18 cellular contexts compared by ENCODE assay signal in genomic region chr22:47340851-47341436, GRCh38.
"Had no signal": no experiment of that assay in that cellular context is flagged by ENCODE, and none has a peak within 500 bp of the region (broad histone marks: within the 10 kb centered on the region; RNA-seq: fewer than 3 reads in every experiment).

No MANE protein-coding gene starts in this region.

- H3K36me3 Mint-ChIP-seq: type B pancreatic cell had no signal

- DNase-seq: activated CD4-positive, alpha-beta T cell treated with anti-CD3 and anti-CD28 coated beads, Interleukin-2, amount 50 U/mL, for 48 hours; activated naive CD4-positive, alpha-beta T cell treated with Interleukin-2 at 50 U/mL for 16 hours; anterior cingulate cortex; cerebellar nuclear complex; effector memory CD4-positive, alpha-beta T cell; head of caudate nucleus; kidney glomerular epithelial cell; mesendoderm; nucleus accumbens; sigmoid colon; stimulated activated CD4-positive, alpha-beta T cell treated with anti-CD3 and anti-CD28 coated beads, Interleukin-1b, Interleukin-23, amount 100 ng/mL, for 48 hours; stimulated activated naive CD8-positive, alpha-beta T cell treated with anti-CD3 and anti-CD28 coated beads, Interleukin-15, amount 100 ng/mL, for 72 hours had no signal

- H3K27ac ChIP-seq: breast epithelium, epithelial cell of prostate, sigmoid colon had no signal

- H3K4me1 ChIP-seq: breast epithelium, sigmoid colon had no signal

- ATAC-seq: activated T-helper 17 cell treated with anti-CD3 and anti-CD28 coated beads, Interleukin-2, amount 50 U/mL, for 72 hours; stimulated activated naive CD8-positive, alpha-beta T cell treated with anti-CD3 and anti-CD28 coated beads, Interleukin-15, amount 100 ng/mL, for 72 hours had no signal

- H3K4me3 Mint-ChIP-seq: activated T-helper 17 cell treated with anti-CD3 and anti-CD28 coated beads, Interleukin-2, amount 50 U/mL, for 72 hours; nephron; stimulated activated naive CD8-positive, alpha-beta T cell treated with anti-CD3 and anti-CD28 coated beads, Interleukin-15, amount 100 ng/mL, for 72 hours; T-helper 2 cell treated with Interferon-gamma antibody and Interleukin-4, amounts not matched to agents 5 μg/mL and 100 μg/mL, for 36 hours; type B pancreatic cell had no signal

- H3K4me3 ChIP-seq: breast epithelium, sigmoid colon had no signal

- H3K9me3 ChIP-seq: breast epithelium, sigmoid colon had no signal

- H3K27me3 Mint-ChIP-seq: type B pancreatic cell had no signal

- H3K36me3 ChIP-seq: breast epithelium, sigmoid colon had no signal

- H3K27ac Mint-ChIP-seq: activated T-helper 17 cell treated with anti-CD3 and anti-CD28 coated beads, Interleukin-2, amount 50 U/mL, for 72 hours; nephron; stimulated activated naive CD8-positive, alpha-beta T cell treated with anti-CD3 and anti-CD28 coated beads, Interleukin-15, amount 100 ng/mL, for 72 hours; T-helper 2 cell treated with Interferon-gamma antibody and Interleukin-4, amounts not matched to agents 5 μg/mL and 100 μg/mL, for 36 hours; type B pancreatic cell had no signal

- H3K4me1 Mint-ChIP-seq: activated T-helper 17 cell treated with anti-CD3 and anti-CD28 coated beads, Interleukin-2, amount 50 U/mL, for 72 hours; nephron; stimulated activated naive CD8-positive, alpha-beta T cell treated with anti-CD3 and anti-CD28 coated beads, Interleukin-15, amount 100 ng/mL, for 72 hours had no signal
